26 cellular contexts compared by ENCODE assay signal in the genomic region with DNA sequence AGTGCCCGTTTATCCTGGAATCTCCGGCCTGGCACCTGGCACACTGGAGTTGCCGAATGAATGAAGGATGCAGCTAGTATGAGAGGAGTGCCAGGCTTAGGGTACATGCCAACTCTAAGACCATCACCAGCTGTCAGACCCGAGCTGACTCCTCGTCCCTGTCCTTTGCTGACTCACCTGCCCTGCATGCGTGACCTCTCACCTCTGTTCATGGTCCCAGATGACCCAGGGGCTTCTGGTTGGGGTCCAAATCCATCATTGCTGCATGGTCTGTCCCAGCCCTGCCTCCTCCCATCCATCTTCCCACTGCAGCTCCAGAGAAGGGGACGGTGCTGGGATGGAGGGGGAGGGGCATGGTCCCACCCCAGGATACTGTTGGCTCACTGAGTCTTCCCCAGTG. TPM values are rescaled to one million over a fixed set of nuclear protein-coding genes. Genes with fewer than 3 reads are reported as not detected.
DNase-seq lines count a peak whose midpoint lies in the region; ATAC-seq, FAIRE-seq and TF ChIP-seq lines count a peak whose summit lies in the region.
"Had no signal": no experiment of that assay in that cellular context is flagged by ENCODE, and none has a peak within 500 bp of the region (broad histone marks: within the 10 kb centered on the region; RNA-seq: fewer than 3 reads in every experiment).

No MANE protein-coding gene starts in this region.

- H3K27ac Mint-ChIP-seq in stimulated activated memory B cell treated with anti-CD40 and anti-IgM and Interleukin-4, amounts not matched to agents 10 μg/mL and 1 μg/mL and 100 μg/mL, for 72 hours, result no peak overlapping the region
- H3K27ac Mint-ChIP-seq: CD14-positive monocyte; CD4-positive, alpha-beta T cell; CD8-positive, alpha-beta memory T cell had no signal

- no peaks in the 10 kb centered on the region for H3K36me3 Mint-ChIP-seq in stimulated activated memory B cell treated with anti-CD40 and anti-IgM and Interleukin-4, amounts not matched to agents 10 μg/mL and 1 μg/mL and 100 μg/mL, for 72 hours
- H3K36me3 Mint-ChIP-seq: CD14-positive monocyte; CD8-positive, alpha-beta memory T cell had no signal

- no peak overlapping the region for H3K18ac ChIP-seq in neuronal stem cell (ENCODE audit: low read length)

- H3K9me2 ChIP-seq in SK-N-SH, result no peaks in the 10 kb centered on the region

- no peak overlapping the region; a peak in 1 of 4 replicates for H3K27ac ChIP-seq in SK-N-SH (ENCODE audit: low read depth in 2 of 2, low read length in 1 of 2)
- H3K27ac ChIP-seq in K562 (ENCODE audit: extremely low read depth, low read depth, low read length), result no peak overlapping the region
- no peak overlapping the region for H3K27ac ChIP-seq in neuronal stem cell (replicated peaks; ENCODE audit: low read length)
- H3K27ac ChIP-seq in A673 (ENCODE audit: low read depth, low read length, poor library complexity, severe bottlenecking), result no peak overlapping the region
- H3K27ac ChIP-seq: 22Rv1; BLaER1 treated with 17β-estradiol and CSF1 and Interleukin-3, amounts not matched to agents 10 nM and 100 nM had no signal

- H3K27me3 Mint-ChIP-seq in stimulated activated memory B cell treated with anti-CD40 and anti-IgM and Interleukin-4, amounts not matched to agents 10 μg/mL and 1 μg/mL and 100 μg/mL, for 72 hours, result peaks cover 61% of the 10 kb centered on the region

- no peak for FAIRE-seq in K562 (lab: Jason Lieb, UNC)
- FAIRE-seq: A204.1, D721Med, GM12878, GM18507 had no signal

- no peak overlapping the region for H4K91ac ChIP-seq in neuronal stem cell (ENCODE audit: low read depth, low read length, poor library complexity)

- DNase-seq in SK-N-SH (no peak), K562 (ENCODE audit: extremely low read depth in 1 of 4, low spot score in 3 of 4) (no peak), neuronal stem cell (ENCODE audit: low spot score) (no peak), A673 (ENCODE audit: low spot score) (no peak), SKM-1 (lab: John Stamatoyannopoulos, UW; ENCODE audit: unreplicated experiment) (no peak), T-helper 9 cell (no peak)
- DNase-seq: ACHN; AML-193; BE2C; CD4-positive, alpha-beta T cell; CD8-positive, alpha-beta memory T cell; DMS 273 treated with DMSO at 0.1 percent for 48 hours; DMS79; EL; GDM1; GOT3; HCEC 1CT had no signal

- ATAC-seq in SK-N-SH treated with all-trans-retinoic acid at 6 μM for 48 hours, result no peak
- ATAC-seq in K562, result no peak
- ATAC-seq in stimulated activated memory B cell treated with anti-CD40 and anti-IgM and Interleukin-4, amounts not matched to agents 10 μg/mL and 1 μg/mL and 100 μg/mL, for 72 hours, result peak; percentile 32
- ATAC-seq: GM12878 had no signal

- H3K79me1 ChIP-seq in neuronal stem cell (ENCODE audit: low read depth, low read length), result no peaks in the 10 kb centered on the region

- TF ChIP-seq EP300 in SK-N-SH (IDR thresholded peaks at IDR 0.05; ENCODE audit: borderline replicate concordance in 1 of 2, low read depth in 1 of 2, low read length in 1 of 2) (no peak), K562 (IDR thresholded peaks at IDR 0.05; ENCODE audit: low read length) (no peak)

- no peaks in the 10 kb centered on the region for H3K9me3 ChIP-seq in SK-N-SH
- H3K9me3 ChIP-seq in K562 (replicated peaks; ENCODE audit: control insufficient read depth, insufficient read depth, low read depth, low read length), result no peaks in the 10 kb centered on the region
- no peaks in the 10 kb centered on the region for H3K9me3 ChIP-seq in neuronal stem cell (replicated peaks in 1 of 2; ENCODE audit: control insufficient read depth in 2 of 2, insufficient read depth in 1 of 2, low read depth in 1 of 2, low read length in 2 of 2)
- H3K9me3 ChIP-seq in A673 (ENCODE audit: low read depth, low read length, poor library complexity, severe bottlenecking), result no peaks in the 10 kb centered on the region
- H3K9me3 ChIP-seq: BE2C; BLaER1 treated with 17β-estradiol and CSF1 and Interleukin-3, amounts not matched to agents 10 nM and 100 nM had no signal

- intact Hi-C loops in K562 (cut with micrococcal nuclease) (no loop called here), A673 (cut with micrococcal nuclease; ENCODE audit: unreplicated experiment) (no loop called here)

- POLR2A ChIA-PET in SK-N-SH (lab: Yijun Ruan, JAX), result interaction anchor here (1.6 kb wide), 2 partner anchors 11 to 58 kb away, joined by 3 read pairs; no protein-coding TSS in a partner anchor
- POLR2A ChIA-PET in K562 (lab: Yijun Ruan, JAX), result no interaction called here
- POLR2A ChIA-PET in A673 (lab: Charles Lee; ENCODE audit: low non-redundant PET), result no interaction called here

- no peak overlapping the region for H4K8ac ChIP-seq in neuronal stem cell (ENCODE audit: low read depth, low read length)

- H2AFZ ChIP-seq in SK-N-SH (ENCODE audit: low read depth) (no peak overlapping the region), K562 (ENCODE audit: low read depth, low read length) (no peak overlapping the region), neuronal stem cell (ENCODE audit: low read length) (no peak overlapping the region)

- H3K27me3 ChIP-seq in SK-N-SH (ENCODE audit: insufficient read depth) (no peaks in the 10 kb centered on the region), K562 (ENCODE audit: control insufficient read depth in 2 of 2, insufficient read depth in 2 of 2, low read length in 2 of 2) (peaks cover 0 to 20% of the 10 kb centered on the region in 2 experiments; a peak in 1 of 5 replicates), neuronal stem cell (ENCODE audit: control insufficient read depth in 3 of 3, insufficient read depth in 3 of 3, low read depth in 1 of 3, low read length in 3 of 3) (peaks cover 0 to 26% (median 0%) of the 10 kb centered on the region in 3 experiments), A673 (replicated peaks; ENCODE audit: insufficient read depth, low read depth, low read length, poor library complexity) (no peaks in the 10 kb centered on the region)
- H3K27me3 ChIP-seq: BE2C; BLaER1 treated with 17β-estradiol and CSF1 and Interleukin-3, amounts not matched to agents 10 nM and 100 nM had no signal

- no peak overlapping the region for H3K4me3 ChIP-seq in SK-N-SH (ENCODE audit: low read depth in 2 of 2, low read length in 1 of 2)
- no peak overlapping the region for H3K4me3 ChIP-seq in K562
- H3K4me3 ChIP-seq in neuronal stem cell (ENCODE audit: low read length in 2 of 2), result no peak overlapping the region
- H3K4me3 ChIP-seq in A673 (ENCODE audit: low read depth, low read length, poor library complexity, severe bottlenecking), result no peak overlapping the region
- H3K4me3 ChIP-seq: BLaER1 treated with 17β-estradiol and CSF1 and Interleukin-3, amounts not matched to agents 10 nM and 100 nM; GM12878 had no signal

- H2AK5ac ChIP-seq in neuronal stem cell (ENCODE audit: low read depth, low read length), result no peak overlapping the region

- 68% methylated on average over 3 of the region's 7 CpGs for WGBS in SK-N-SH (ENCODE audit: low lambda C conversion rate)
- 32% methylated on average over 6 of the region's 7 CpGs for WGBS in K562 (ENCODE audit: insufficient coverage, low coverage, missing lambda C conversion rate)
- WGBS in neuronal stem cell (ENCODE audit: extremely low coverage in 2 of 2, insufficient read length in 2 of 2, insufficient replicate concordance in 1 of 2), 2 donors, result no CpG with 5 or more reads among the region's 7 CpGs

- CTCF ChIA-PET in SK-N-SH (lab: Yijun Ruan, JAX), result interaction anchor here (0.6 to 1.8 kb wide), 3 partner anchors 10 to 1331 kb away, joined by 3 to 5 read pairs (median 3); a partner anchor contains a TSS
- CTCF ChIA-PET in K562 (lab: Yijun Ruan, JAX; ENCODE audit: low intra/inter-chr PET ratio), result no interaction called here
- CTCF ChIA-PET in A673 (lab: Charles Lee), result no interaction called here

- TF ChIP-seq RAD21 in SK-N-SH (IDR thresholded peaks at IDR 0.05; ENCODE audit: low read length), result no peak
- no peak for TF ChIP-seq RAD21 in K562 (CRISPR knock-in tag; conservative IDR thresholded peaks at IDR 0.05 in 1 of 2, IDR thresholded peaks at IDR 0.05 in 1 of 2)

- H3K79me2 ChIP-seq in SK-N-SH (ENCODE audit: insufficient read depth), result no peaks in the 10 kb centered on the region
- no peaks in the 10 kb centered on the region for H3K79me2 ChIP-seq in K562 (ENCODE audit: control insufficient read depth, insufficient read depth, low read length)

- peak overlapping the region; percentile 47 for H2BK120ac ChIP-seq in neuronal stem cell (ENCODE audit: low read depth, low read length)

- H3K23ac ChIP-seq in neuronal stem cell (ENCODE audit: low read depth, low read length, poor library complexity), result no peak overlapping the region

- no peak overlapping the region for H3K4ac ChIP-seq in neuronal stem cell (ENCODE audit: low read length)

- H3K4me1 ChIP-seq in SK-N-SH (ENCODE audit: control insufficient read depth in 1 of 2, insufficient read depth in 2 of 2, low read depth in 1 of 2, low read length in 1 of 2), result peaks cover 0 to 43% of the 10 kb centered on the region in 2 experiments; a peak in 2 of 4 replicates
- peaks cover 0 to 4% of the 10 kb centered on the region in 2 experiments; a peak in 2 of 5 replicates for H3K4me1 ChIP-seq in K562 (replicated peaks in 1 of 2; ENCODE audit: control insufficient read depth in 2 of 2, insufficient read depth in 2 of 2, low read length in 2 of 2)
- H3K4me1 ChIP-seq in neuronal stem cell (ENCODE audit: control insufficient read depth in 2 of 2, insufficient read depth in 1 of 2, low read depth in 1 of 2, low read length in 2 of 2), result peaks cover 0 to 10% of the 10 kb centered on the region in 2 donors
- H3K4me1 ChIP-seq in A673 (ENCODE audit: insufficient read depth, low read length, poor library complexity, severe bottlenecking), result no peaks in the 10 kb centered on the region
- H3K4me1 ChIP-seq: BLaER1 treated with 17β-estradiol and CSF1 and Interleukin-3, amounts not matched to agents 10 nM and 100 nM had no signal

- H3F3A ChIP-seq in SK-N-SH (replicated peaks; ENCODE audit: insufficient read depth), result no peaks in the 10 kb centered on the region

- H3K4me3 Mint-ChIP-seq in stimulated activated memory B cell treated with anti-CD40 and anti-IgM and Interleukin-4, amounts not matched to agents 10 μg/mL and 1 μg/mL and 100 μg/mL, for 72 hours, result no peak overlapping the region
- H3K4me3 Mint-ChIP-seq: CD14-positive monocyte; CD4-positive, alpha-beta T cell; CD8-positive, alpha-beta memory T cell had no signal

- no peaks in the 10 kb centered on the region for H3K4me1 Mint-ChIP-seq in stimulated activated memory B cell treated with anti-CD40 and anti-IgM and Interleukin-4, amounts not matched to agents 10 μg/mL and 1 μg/mL and 100 μg/mL, for 72 hours
- H3K4me1 Mint-ChIP-seq: CD14-positive monocyte; CD8-positive, alpha-beta memory T cell had no signal

- no peak overlapping the region for H2BK12ac ChIP-seq in neuronal stem cell (ENCODE audit: low read length)

- no peak overlapping the region for H2BK5ac ChIP-seq in neuronal stem cell (ENCODE audit: low read length)

- in situ Hi-C loops in K562 (cut with MboI), result no loop called here

- H4K20me1 ChIP-seq in SK-N-SH (ENCODE audit: insufficient read depth) (no peaks in the 10 kb centered on the region), K562 (replicated peaks; ENCODE audit: control insufficient read depth, insufficient read depth, low read length) (peaks cover 5% of the 10 kb centered on the region; the same call in 1 of the 2 replicates)
- H4K20me1 ChIP-seq: BLaER1 treated with 17β-estradiol and CSF1 and Interleukin-3, amounts not matched to agents 10 nM and 100 nM had no signal

- peak overlapping the region; percentile 13 for H2BK15ac ChIP-seq in neuronal stem cell (ENCODE audit: low read length)

- H3K4me2 ChIP-seq in SK-N-SH (no peak overlapping the region), K562 (ENCODE audit: insufficient read depth, low read length) (no peak overlapping the region), neuronal stem cell (ENCODE audit: insufficient read depth, low read length, poor library complexity, severe bottlenecking) (no peak overlapping the region)
- H3K4me2 ChIP-seq: BLaER1 treated with 17β-estradiol and CSF1 and Interleukin-3, amounts not matched to agents 10 nM and 100 nM had no signal

- H3K9me1 ChIP-seq in K562 (ENCODE audit: control insufficient read depth, insufficient read depth, low read length), result peaks cover 6% of the 10 kb centered on the region

- H3K9ac ChIP-seq in SK-N-SH (no peak overlapping the region), K562 (ENCODE audit: insufficient read depth in 1 of 2, low read depth in 2 of 2, low read length in 2 of 2) (no peak overlapping the region), neuronal stem cell (ENCODE audit: low read depth, low read length, poor library complexity) (peak overlapping the region; percentile 34)
- H3K9ac ChIP-seq: BLaER1 treated with 17β-estradiol and CSF1 and Interleukin-3, amounts not matched to agents 10 nM and 100 nM had no signal

- no peak for TF ChIP-seq POLR2A in K562 (conservative IDR thresholded peaks at IDR 0.05)

- no TSS peak for BruUV-seq in K562 (replicated peaks; lab: Mats Ljungman, UMichigan)
- BruUV-seq in A673 (replicated peaks; lab: Mats Ljungman, UMichigan), result no TSS peak

- peak overlapping the region; percentile 9 for H3K14ac ChIP-seq in neuronal stem cell (ENCODE audit: low read length)

- TF ChIP-seq CTCF in SK-N-SH (IDR thresholded peaks at IDR 0.05) (no peak), K562 (IDR thresholded peaks at IDR 0.05 in 2 of 3, conservative IDR thresholded peaks at IDR 0.05 in 1 of 3; ENCODE audit: insufficient read depth in 2 of 3, low read depth in 1 of 3, low read length in 3 of 3) (no peak), A673 (conservative IDR thresholded peaks at IDR 0.05; ENCODE audit: low read depth, low read length) (no peak)

- H3K36me3 ChIP-seq in SK-N-SH (replicated peaks in 1 of 2; ENCODE audit: control insufficient read depth in 1 of 2, insufficient read depth in 2 of 2, low read length in 1 of 2) (no peaks in the 10 kb centered on the region), K562 (ENCODE audit: control insufficient read depth, insufficient read depth, low read length) (no peaks in the 10 kb centered on the region), neuronal stem cell (replicated peaks in 1 of 2; ENCODE audit: control insufficient read depth in 2 of 2, insufficient read depth in 2 of 2, low read length in 2 of 2) (no peaks in the 10 kb centered on the region), A673 (ENCODE audit: insufficient read depth, low read length, poor library complexity, severe bottlenecking) (no peaks in the 10 kb centered on the region)
- H3K36me3 ChIP-seq: BE2C; BLaER1 treated with 17β-estradiol and CSF1 and Interleukin-3, amounts not matched to agents 10 nM and 100 nM had no signal

- H3K9me3 Mint-ChIP-seq in stimulated activated memory B cell treated with anti-CD40 and anti-IgM and Interleukin-4, amounts not matched to agents 10 μg/mL and 1 μg/mL and 100 μg/mL, for 72 hours, result no peaks in the 10 kb centered on the region
- H3K9me3 Mint-ChIP-seq: CD14-positive monocyte; CD4-positive, alpha-beta T cell; CD8-positive, alpha-beta memory T cell had no signal

RNA-seq across cellular contexts. Expression of a gene that starts 9.9 kb away (rescaled TPM):
- polyA plus RNA-seq in SK-N-SH (2012; rRNA removed), result 1.6 and 4.2 TPM in 2 replicates
- polyA plus RNA-seq in SK-N-SH (2012; cell fraction: cytosol; rRNA removed), result 1.7 and 4.1 TPM in 2 replicates
- polyA plus RNA-seq in SK-N-SH (2012; cell fraction: nucleus; rRNA removed), result 1.6 and 3.1 TPM in 2 replicates
- total RNA-seq in K562 (2011; cell fraction: chromatin; rRNA removed; ENCODE audit: low replicate concordance), result 0.21 TPM in 1 of 2 replicates, not detected in the other
- total RNA-seq in K562 (2011; cell fraction: nucleolus; rRNA removed), result 0.33 and 0.39 TPM in 2 replicates
- total RNA-seq in K562 (2011; cell fraction: nucleoplasm; rRNA removed), result not detected in 2 replicates
- 0.14 and 0.49 TPM in 2 replicates for total RNA-seq in K562 (2014; rRNA removed)
- total RNA-seq in K562 (2014; rRNA removed; fragmentation: Illumina TruSeq; extraction: Trizol), result 0.06 and 0.07 TPM in 2 replicates
- 0.26 and 0.36 TPM in 2 replicates for total RNA-seq in K562 (2015; rRNA removed; fragmentation: Illumina TruSeq; extraction: Trizol)
- 0.29 and 0.83 TPM in 2 replicates for total RNA-seq in K562 (2021)
- polyA plus RNA-seq in K562 (2011; rRNA removed), result 0.04 and 0.05 TPM in 2 replicates
- polyA plus RNA-seq in K562 (2011; cell fraction: cytosol; rRNA removed), result 0.10 and 0.46 TPM in 2 replicates
- polyA plus RNA-seq in K562 (2011; cell fraction: nucleus; rRNA removed), result 0.06 and 0.18 TPM in 2 replicates
- 0.35 and 0.40 TPM in 2 replicates for polyA plus RNA-seq in K562 (2012)
- polyA plus RNA-seq in K562 (2014; fragmentation: Illumina TruSeq; extraction: Trizol), result 0.10 and 0.18 TPM in 2 replicates
- under 1 TPM in 1 of 2 experiments, not detected in 1; 0.03 TPM for polyA plus RNA-seq in K562 (2014; fragmentation: Nextera tagmentation; extraction: Ambion mirVana)
- 0.11 and 0.36 TPM in 2 replicates for polyA plus RNA-seq in K562 (2014; rRNA removed)
- polyA minus RNA-seq in K562 (2011; rRNA and poly(A)+ RNA removed), result 0.06 TPM in 1 of 2 replicates, not detected in the other
- polyA minus RNA-seq in K562 (2011; cell fraction: cytosol; rRNA and poly(A)+ RNA removed), result 0.29 TPM in 1 of 2 replicates, not detected in the other
- 0.40 and 0.56 TPM in 2 replicates for polyA minus RNA-seq in K562 (2011; cell fraction: nucleus; rRNA and poly(A)+ RNA removed)
- polyA plus RNA-seq in neuronal stem cell (2013, experiment 1 of 2), result 14.4 TPM
- 14.3 TPM for polyA plus RNA-seq in neuronal stem cell (2013, experiment 2 of 2)
- total RNA-seq in A673 (2021), result 3.9 and 5.5 TPM in 2 replicates
- polyA plus RNA-seq: CD14-positive monocyte had no signal
